20 cellular contexts compared by ENCODE assay signal in genomic region chr11:100578966-100579365, GRCh38.
A peak's percentile ranks its signal among the peaks of the same experiment; 100 is the strongest.
DNase-seq lines count a peak whose midpoint lies in the region; ATAC-seq, FAIRE-seq and TF ChIP-seq lines count a peak whose summit lies in the region.
"Had no signal": no experiment of that assay in that cellular context is flagged by ENCODE, and none has a peak within 500 bp of the region (broad histone marks: within the 10 kb centered on the region; RNA-seq: fewer than 3 reads in every experiment).

No MANE protein-coding gene starts in this region.

- H3K9ac ChIP-seq in PC-3 (ENCODE audit: low read length) (no peak overlapping the region), H1 (replicated peaks in 1 of 4; ENCODE audit: extremely low read depth in 1 of 4, low read depth in 3 of 4, low read length in 3 of 4) (no peak overlapping the region), kidney (ENCODE audit: low read length in 2 of 2) (no peak overlapping the region), MM.1S (ENCODE audit: low read length) (no peak overlapping the region)
- H3K9ac ChIP-seq: KMS-11 had no signal

- CTCF ChIA-PET in PC-3 (lab: Charles Lee) (no interaction called here), H1 (lab: Charles Lee; ENCODE audit: partially characterized antibody) (interaction anchor here (0.7 to 4.4 kb wide), 17 partner anchors 11 to 425 kb away, joined by 3 to 45 read pairs (median 4); no protein-coding TSS in a partner anchor)

- no peak for TF ChIP-seq RAD21 in H1 (IDR thresholded peaks at IDR 0.05 in 1 of 2, conservative IDR thresholded peaks at IDR 0.05 in 1 of 2; ENCODE audit: low read depth in 2 of 2, low read length in 2 of 2)

- POLR2A ChIA-PET in PC-3 (lab: Charles Lee; ENCODE audit: unreplicated experiment), result no interaction called here
- POLR2A ChIA-PET in H1 (lab: Charles Lee; ENCODE audit: partially characterized antibody), result interaction anchor here (1.5 to 2.0 kb wide), 2 partner anchors 109 to 348 kb away, joined by 4 to 5 read pairs; no protein-coding TSS in a partner anchor

- no peak overlapping the region for H3K4me3 ChIP-seq in PC-3 (ENCODE audit: low read length)
- H3K4me3 ChIP-seq in H1 (ENCODE audit: extremely low read depth in 1 of 4, insufficient read depth in 2 of 4, low read depth in 3 of 4, low read length in 4 of 4), result no peak overlapping the region
- no peak overlapping the region for H3K4me3 ChIP-seq in kidney epithelial cell (ENCODE audit: low read depth, low read length)
- no peak overlapping the region for H3K4me3 ChIP-seq in kidney (ENCODE audit: low read length in 2 of 2)
- H3K4me3 ChIP-seq in MM.1S (ENCODE audit: low read length), result no peak overlapping the region
- H3K4me3 ChIP-seq: heart left ventricle, lower lobe of right lung, prostate gland had no signal

- FAIRE-seq in H1 (lab: Jason Lieb, UNC) (no peak), kidney (lab: Jason Lieb, UNC) (no peak)
- FAIRE-seq: colon, endothelial cell of umbilical vein, G401.6, GM12892 had no signal

- no peaks in the 10 kb centered on the region for H3K79me1 ChIP-seq in H1 (ENCODE audit: low read depth, low read length)

- no peak for TF ChIP-seq POLR2A in H1 (IDR thresholded peaks at IDR 0.05; ENCODE audit: control extremely low read depth in 1 of 2, low read depth in 2 of 2, low read length in 2 of 2)

- 77% methylated on average over 4 of the region's 4 CpGs; no CpG with 5 or more reads in 1 of the 2 experiments for WGBS in H1 (ENCODE audit: extremely low coverage in 1 of 2, insufficient coverage in 1 of 2, insufficient read length in 1 of 2, insufficient replicate concordance in 2 of 2, low coverage in 1 of 2, low lambda C conversion rate in 2 of 2, missing lambda C conversion rate in 1 of 2), 2 experiments

- peak; percentile 36 for DNase-seq in G401 (ENCODE audit: low spot score)
- DNase-seq in PC-3, result peak; percentile 79
- DNase-seq in H1 (ENCODE audit: low read depth in 1 of 2, low spot score in 2 of 2), result peak in 1 of 2 experiments; percentile 47
- peak; percentile 55 for DNase-seq in kidney epithelial cell (ENCODE audit: low read depth)
- DNase-seq in kidney, result no peak
- no peak for DNase-seq in MM.1S
- DNase-seq: activated CD8-positive, alpha-beta T cell treated with anti-CD3 and anti-CD28 coated beads for 36 hours; heart left ventricle; lower lobe of right lung; naive thymus-derived CD8-positive, alpha-beta T cell; NCI-H1436; NCI-H345 had no signal

- H3K27me3 ChIP-seq in PC-3 (ENCODE audit: low read length), result no peaks in the 10 kb centered on the region
- H3K27me3 ChIP-seq in H1 (replicated peaks in 1 of 4; ENCODE audit: control insufficient read depth in 3 of 4, extremely low read depth in 1 of 4, insufficient read depth in 3 of 4, low read length in 3 of 4), result no peaks in the 10 kb centered on the region
- no peaks in the 10 kb centered on the region for H3K27me3 ChIP-seq in kidney epithelial cell (ENCODE audit: control insufficient read depth, insufficient read depth, low read length)
- H3K27me3 ChIP-seq in MM.1S (replicated peaks; ENCODE audit: insufficient read depth, low read length), result no peaks in the 10 kb centered on the region
- H3K27me3 ChIP-seq: heart left ventricle had no signal

- no peak overlapping the region for H2BK12ac ChIP-seq in H1 (ENCODE audit: low read depth, low read length)

- H3K9me2 ChIP-seq in PC-3 (replicated peaks; ENCODE audit: low read length) (no peaks in the 10 kb centered on the region), MM.1S (replicated peaks; ENCODE audit: insufficient read depth, low read length) (no peaks in the 10 kb centered on the region)

- peaks cover 36% of the 10 kb centered on the region for H3K4me1 ChIP-seq in PC-3 (ENCODE audit: insufficient read depth, low read length)
- no peaks in the 10 kb centered on the region; a peak in 1 of 7 replicates for H3K4me1 ChIP-seq in H1 (replicated peaks in 1 of 4; ENCODE audit: control insufficient read depth in 3 of 4, insufficient read depth in 4 of 4, low read length in 3 of 4)
- peaks cover 0 to 7% of the 10 kb centered on the region in 2 donors for H3K4me1 ChIP-seq in kidney (ENCODE audit: control insufficient read depth in 1 of 2, insufficient read depth in 1 of 2, low read depth in 1 of 2, low read length in 2 of 2)
- H3K4me1 ChIP-seq in MM.1S (ENCODE audit: low read length), result peaks cover 16% of the 10 kb centered on the region; the same call in 1 of the 2 replicates
- H3K4me1 ChIP-seq: lower lobe of right lung, prostate gland had no signal

- no peak overlapping the region for H2BK120ac ChIP-seq in H1 (replicated peaks; ENCODE audit: low read depth, low read length)

- H3K4me2 ChIP-seq in PC-3 (ENCODE audit: low read length), result peak overlapping the region; percentile 6; the same call in 1 of the 2 replicates
- no peak overlapping the region for H3K4me2 ChIP-seq in H1 (ENCODE audit: insufficient read depth in 1 of 2, low read depth in 2 of 2, low read length in 2 of 2)
- H3K4me2 ChIP-seq in MM.1S (ENCODE audit: low read depth, low read length), result no peak overlapping the region
- H3K4me2 ChIP-seq: KMS-11 had no signal

- no peak overlapping the region for H3K14ac ChIP-seq in H1 (ENCODE audit: insufficient read length)

- H2AFZ ChIP-seq in PC-3 (ENCODE audit: low read length) (no peak overlapping the region), H1 (ENCODE audit: low read length) (no peak overlapping the region), MM.1S (ENCODE audit: low read length) (no peak overlapping the region)

- no peak overlapping the region for H4K8ac ChIP-seq in H1 (ENCODE audit: extremely low read depth, insufficient read depth, low read length)

- no peak for TF ChIP-seq CTCF in PC-3 (conservative IDR thresholded peaks at IDR 0.05; ENCODE audit: low read depth, low read length)
- no peak for TF ChIP-seq CTCF in H1 (IDR thresholded peaks at IDR 0.05; ENCODE audit: control extremely low read depth in 1 of 3, insufficient read depth in 1 of 3, low read depth in 1 of 3, low read length in 3 of 3)
- TF ChIP-seq CTCF in kidney epithelial cell (IDR thresholded peaks at IDR 0.05; ENCODE audit: insufficient read depth, low read length, poor library complexity, severe bottlenecking), result no peak
- no peak for TF ChIP-seq CTCF in kidney (IDR thresholded peaks at IDR 0.05; ENCODE audit: borderline replicate concordance, extremely low read depth, insufficient read depth)
- TF ChIP-seq CTCF in MM.1S (IDR thresholded peaks at IDR 0.05; ENCODE audit: low read length), result no peak

- H3K23me2 ChIP-seq in H1 (ENCODE audit: low read depth, low read length), result no peaks in the 10 kb centered on the region

- H3K56ac ChIP-seq in H1 (replicated peaks; ENCODE audit: insufficient read length, low read depth, low read length), result no peak overlapping the region

- H3K18ac ChIP-seq in H1 (ENCODE audit: extremely low read depth, low read length), result no peak overlapping the region

- H3K9me3 ChIP-seq in PC-3 (ENCODE audit: low read length) (no peaks in the 10 kb centered on the region), H1 (ENCODE audit: insufficient read depth in 2 of 2, low read depth in 1 of 2, low read length in 1 of 2) (no peaks in the 10 kb centered on the region), kidney (ENCODE audit: control insufficient read depth in 1 of 2, low read length in 2 of 2) (no peaks in the 10 kb centered on the region), MM.1S (replicated peaks; ENCODE audit: insufficient read depth, low read length) (no peaks in the 10 kb centered on the region)
- H3K9me3 ChIP-seq: heart left ventricle, lower lobe of right lung, prostate gland had no signal

- ATAC-seq in PC-3 (0 out of 2 replicates have a peak, but pooled peaks have one; percentile 8), GM19035 (IDR thresholded peaks at IDR 0.05; ENCODE audit: unreplicated experiment) (no peak), HG02973 (IDR thresholded peaks at IDR 0.05; ENCODE audit: unreplicated experiment) (no peak)
- ATAC-seq: activated CD8-positive, alpha-beta T cell treated with anti-CD3 and anti-CD28 coated beads for 36 hours; heart left ventricle; lower lobe of right lung; naive thymus-derived CD8-positive, alpha-beta T cell had no signal

- no peak overlapping the region for H2BK15ac ChIP-seq in H1 (ENCODE audit: low read length)

- no peak for TF ChIP-seq EP300 in H1 (IDR thresholded peaks at IDR 0.05; ENCODE audit: borderline replicate concordance in 1 of 2, low read depth in 2 of 2, low read length in 2 of 2)

- H4K5ac ChIP-seq in H1 (ENCODE audit: insufficient read length, low read depth, low read length), result no peak overlapping the region

- no peak overlapping the region for H2BK5ac ChIP-seq in H1 (ENCODE audit: low read depth, low read length)

- H3K4ac ChIP-seq in H1 (replicated peaks; ENCODE audit: insufficient read length, low read depth, low read length), result no peak overlapping the region

- H4K20me1 ChIP-seq in PC-3 (ENCODE audit: low read length), result no peaks in the 10 kb centered on the region
- no peaks in the 10 kb centered on the region for H4K20me1 ChIP-seq in H1 (replicated peaks in 1 of 2; ENCODE audit: control insufficient read depth in 1 of 2, insufficient read depth in 2 of 2, low read length in 2 of 2)
- H4K20me1 ChIP-seq in MM.1S (ENCODE audit: insufficient read depth, low read length), result no peaks in the 10 kb centered on the region

- intact Hi-C loops in PC-3 (cut with micrococcal nuclease) (loop anchor here (5.0 kb wide), 2 partner anchors 842 to 1547 kb away; no protein-coding TSS in a partner anchor), kidney (cut with DNase I) (loop anchor here (10.0 kb wide), 1 partner anchor 356 kb away; no protein-coding TSS in a partner anchor)

- no peaks in the 10 kb centered on the region for H3F3A ChIP-seq in PC-3 (ENCODE audit: low read length, unreplicated experiment)
- H3F3A ChIP-seq in MM.1S (ENCODE audit: insufficient read depth, low read length), result no peaks in the 10 kb centered on the region

- H3K79me2 ChIP-seq in PC-3 (ENCODE audit: low read length) (no peaks in the 10 kb centered on the region), H1 (ENCODE audit: control insufficient read depth in 1 of 2, insufficient read depth in 2 of 2, low read length in 2 of 2) (no peaks in the 10 kb centered on the region), MM.1S (ENCODE audit: low read length) (no peaks in the 10 kb centered on the region)

- H3K23ac ChIP-seq in H1 (ENCODE audit: insufficient read length), result no peak overlapping the region

- no peak overlapping the region for H4K91ac ChIP-seq in H1 (replicated peaks; ENCODE audit: insufficient read length, low read length)

- in situ Hi-C loops in G401 (cut with HindIII; ENCODE audit: low sequenced_read_pairs), result no loop called here

- BruUV-seq in PC-3 (replicated peaks; lab: Mats Ljungman, UMichigan), result no TSS peak

- H3K27ac ChIP-seq in PC-3 (ENCODE audit: low read length), result no peak overlapping the region
- H3K27ac ChIP-seq in H1 (ENCODE audit: low read depth, low read length), result no peak overlapping the region
- H3K27ac ChIP-seq in kidney (ENCODE audit: low read depth in 2 of 2, low read length in 2 of 2), result no peak overlapping the region
- H3K27ac ChIP-seq in MM.1S (ENCODE audit: low read length), result no peak overlapping the region
- H3K27ac ChIP-seq: heart left ventricle, KMS-11, lower lobe of right lung, prostate gland had no signal

- no peak overlapping the region for H2AK5ac ChIP-seq in H1 (ENCODE audit: low read depth, low read length)

- H2BK20ac ChIP-seq in H1 (ENCODE audit: low read length), result no peak overlapping the region

- H3K36me3 ChIP-seq in PC-3 (ENCODE audit: low read depth, low read length), result no peaks in the 10 kb centered on the region
- H3K36me3 ChIP-seq in H1 (ENCODE audit: control insufficient read depth in 2 of 4, insufficient read depth in 4 of 4, low read length in 3 of 4), result no peaks in the 10 kb centered on the region
- H3K36me3 ChIP-seq in kidney epithelial cell (ENCODE audit: control insufficient read depth, insufficient read depth, low read length), result no peaks in the 10 kb centered on the region
- H3K36me3 ChIP-seq in kidney (ENCODE audit: control insufficient read depth in 1 of 2, insufficient read depth in 2 of 2, low read length in 2 of 2), result no peaks in the 10 kb centered on the region
- no peaks in the 10 kb centered on the region for H3K36me3 ChIP-seq in MM.1S (replicated peaks; ENCODE audit: insufficient read depth, low read length)
- H3K36me3 ChIP-seq: heart left ventricle, lower lobe of right lung, prostate gland had no signal

Comparison
In these comparisons a context has a peak if more than half of its experiments do, and no peak if none do; other contexts are left out.
1. DNase-seq: peak in G401 (single experiment), PC-3 (single experiment) and kidney epithelial cell (single experiment); none in kidney (single experiment) and MM.1S (single experiment).